ENCODE assay signal across 8 cellular contexts in genomic region chr3:184757010-184757651, GRCh38. TPM values are rescaled to one million over a fixed set of nuclear protein-coding genes. Genes with fewer than 3 reads are reported as not detected.
DNase-seq lines count a peak whose midpoint lies in the region; ATAC-seq and TF ChIP-seq lines count a peak whose summit lies in the region.

No MANE protein-coding gene starts in this region.

- intact Hi-C loops in ascending aorta (cut with DNase I): no loop called here
- intact Hi-C loops in left colon (cut with DNase I, micrococcal nuclease): no loop called here

- H3K36me3 ChIP-seq in ascending aorta (no peaks in the 10 kb centered on the region), stomach smooth muscle (ENCODE audit: control insufficient read depth in 2 of 2, insufficient read depth in 2 of 2, low read length in 2 of 2) (no peaks in the 10 kb centered on the region)

- H3K9ac ChIP-seq in stomach smooth muscle (ENCODE audit: low read length in 2 of 2): peak overlapping the region; percentile 47 to 54

- peak; percentile 86 for ATAC-seq in left colon

- DNase-seq in KBM-7: peak; percentile 76
- DNase-seq in ascending aorta (ENCODE audit: low spot score in 2 of 2): peak in 1 of 2 donors; percentile 82
- peak; percentile 72 to 76 for DNase-seq in left colon
- no peak for DNase-seq in effector CD4-positive, alpha-beta T cell
- no peak for DNase-seq in GM19240 (ENCODE audit: insufficient read length, low spot score)
- no peak for DNase-seq in activated CD4-positive, alpha-beta T cell treated with anti-CD3 and anti-CD28 coated beads for 4 hours
- DNase-seq in activated naive CD4-positive, alpha-beta T cell (lab: John Stamatoyannopoulos, UW): no peak

- H3K27me3 ChIP-seq in ascending aorta: no peaks in the 10 kb centered on the region
- H3K27me3 ChIP-seq in stomach smooth muscle (ENCODE audit: control insufficient read depth in 1 of 2, insufficient read depth in 2 of 2, low read length in 2 of 2): no peaks in the 10 kb centered on the region

- H3K27ac ChIP-seq in ascending aorta (peak overlapping the region; percentile 19 to 41), stomach smooth muscle (ENCODE audit: low read length) (peak overlapping the region; percentile 78)

- in situ Hi-C loops in KBM-7 (cut with MboI; ENCODE audit: low pct_unique_long_range_greater_than_20kb, low sequenced_read_pairs): loop anchor here (25.0 kb wide), 1 partner anchor 395 kb away; the partner anchor contains the start of genes CLCN2 and POLR2H

- H3K4me3 ChIP-seq in ascending aorta (peak overlapping the region; percentile 5 to 31), stomach smooth muscle (ENCODE audit: low read length in 2 of 2) (peak overlapping the region in 1 of 2 donors; percentile 60)

- TF ChIP-seq CTCF in ascending aorta (IDR thresholded peaks at IDR 0.05): no peak

- H3K9me3 ChIP-seq in ascending aorta (no peaks in the 10 kb centered on the region), stomach smooth muscle (ENCODE audit: control insufficient read depth in 2 of 2, low read length in 2 of 2) (no peaks in the 10 kb centered on the region)

- peaks cover 0 to 3% of the 10 kb centered on the region in 2 donors for H3K4me1 ChIP-seq in ascending aorta
- H3K4me1 ChIP-seq in stomach smooth muscle (ENCODE audit: control insufficient read depth, insufficient read depth, low read length): peaks cover 32% of the 10 kb centered on the region

RNA-seq across cellular contexts. Expression of gene MAGEF1, which starts 45.3 kb away (rescaled TPM):
- total RNA-seq in ascending aorta (5.2 TPM), left colon (10 to 100 TPM; 21.0 to 25.4 TPM)

RNA-seq across cellular contexts. Expression of gene VPS8, which starts 54.8 kb away (rescaled TPM):
- total RNA-seq in ascending aorta (24.9 TPM), left colon (10 to 100 TPM; 65.1 to 69.0 TPM)

Comparison
In these comparisons a context has a peak if more than half of its experiments do, and no peak if none do; other contexts are left out.
1. DNase-seq: peak in KBM-7 (single experiment) and left colon (2 of 2); none in effector CD4-positive, alpha-beta T cell (single experiment), GM19240 (single experiment), activated CD4-positive, alpha-beta T cell treated with anti-CD3 and anti-CD28 coated beads for 4 hours (0 of 2) and activated naive CD4-positive, alpha-beta T cell (0 of 4).